Comparison of ENCODE assay signal across 1 cellular context in genomic region chr2:202032841-202033316, GRCh38.
TF ChIP-seq lines count a peak whose summit lies in the region.

No MANE protein-coding gene starts in this region.

TF ChIP-seq in GM12878, 131 proteins besides CTCF, POLR2A, EP300 and RAD21 (continued from another document):
- TF ChIP-seq NKRF (conservative IDR thresholded peaks at IDR 0.05): 0 out of 2 replicates have a peak, but pooled peaks have one; percentile 31
